8 cellular contexts compared by ENCODE assay signal in genomic region chr12:48682927-48683326, GRCh38. TPM values are rescaled to one million over a fixed set of nuclear protein-coding genes. Genes with fewer than 3 reads are reported as not detected.
A peak's percentile ranks its signal among the peaks of the same experiment; 100 is the strongest.
DNase-seq lines count a peak whose midpoint lies in the region; ATAC-seq and TF ChIP-seq lines count a peak whose summit lies in the region.

No MANE protein-coding gene starts in this region.

- H3K36me3 ChIP-seq in colonic mucosa (no peaks in the 10 kb centered on the region), neuronal stem cell (replicated peaks in 1 of 2; ENCODE audit: control insufficient read depth in 2 of 2, insufficient read depth in 2 of 2, low read length in 2 of 2) (peaks cover 7 to 45% of the 10 kb centered on the region in 2 donors)

- H3K14ac ChIP-seq in neuronal stem cell (ENCODE audit: low read length), result no peak overlapping the region

- no peak overlapping the region for H2BK15ac ChIP-seq in neuronal stem cell (ENCODE audit: low read length)

- no peak overlapping the region for H3K4me2 ChIP-seq in neuronal stem cell (ENCODE audit: insufficient read depth, low read length, poor library complexity, severe bottlenecking)

- peak overlapping the region; percentile 76 for H3K4me3 ChIP-seq in LNCaP clone FGC (ENCODE audit: low read depth, low read length)
- peak overlapping the region; percentile 98 for H3K4me3 ChIP-seq in colonic mucosa
- H3K4me3 ChIP-seq in neuronal stem cell (ENCODE audit: low read length in 2 of 2), result peak overlapping the region in 1 of 2 donors; percentile 81

- H2AK5ac ChIP-seq in neuronal stem cell (ENCODE audit: low read depth, low read length), result no peak overlapping the region

- H3K23ac ChIP-seq in neuronal stem cell (ENCODE audit: low read depth, low read length, poor library complexity), result no peak overlapping the region

- peak overlapping the region; percentile 96 for H3K27ac ChIP-seq in C4-2B
- H3K27ac ChIP-seq in colonic mucosa, result no peak overlapping the region
- H3K27ac ChIP-seq in neuronal stem cell (replicated peaks; ENCODE audit: low read length), result no peak overlapping the region

- H3K4ac ChIP-seq in neuronal stem cell (ENCODE audit: low read length), result no peak overlapping the region

- peak overlapping the region; percentile 94 for H2AFZ ChIP-seq in neuronal stem cell (ENCODE audit: low read length)

- WGBS in neuronal stem cell (ENCODE audit: extremely low coverage in 2 of 2, insufficient read length in 2 of 2, insufficient replicate concordance in 1 of 2), 2 donors, result no CpG with 5 or more reads among the region's 2 CpGs

- no peak overlapping the region for H4K8ac ChIP-seq in neuronal stem cell (ENCODE audit: low read depth, low read length)

- ATAC-seq in HG02759 (IDR thresholded peaks at IDR 0.05; ENCODE audit: unreplicated experiment) (no peak), GM18517 (IDR thresholded peaks at IDR 0.05; ENCODE audit: unreplicated experiment) (no peak), HG03469 (IDR thresholded peaks at IDR 0.05; ENCODE audit: unreplicated experiment) (no peak)

- H3K9ac ChIP-seq in colonic mucosa (ENCODE audit: low read depth in 2 of 2, low read length in 2 of 2) (no peak overlapping the region), neuronal stem cell (ENCODE audit: low read depth, low read length, poor library complexity) (no peak overlapping the region)

- H3K4me1 ChIP-seq in colonic mucosa, result peaks cover 5% of the 10 kb centered on the region
- H3K4me1 ChIP-seq in neuronal stem cell (ENCODE audit: control insufficient read depth in 2 of 2, insufficient read depth in 1 of 2, low read depth in 1 of 2, low read length in 2 of 2), result peaks cover 8 to 14% of the 10 kb centered on the region in 2 donors

- H2BK12ac ChIP-seq in neuronal stem cell (ENCODE audit: low read length), result no peak overlapping the region

- no peak overlapping the region for H2BK120ac ChIP-seq in neuronal stem cell (ENCODE audit: low read depth, low read length)

- no peak overlapping the region for H4K91ac ChIP-seq in neuronal stem cell (ENCODE audit: low read depth, low read length, poor library complexity)

- H3K79me1 ChIP-seq in neuronal stem cell (ENCODE audit: low read depth, low read length), result peaks cover 4% of the 10 kb centered on the region

- H3K27me3 ChIP-seq in colonic mucosa (no peaks in the 10 kb centered on the region), neuronal stem cell (ENCODE audit: control insufficient read depth in 3 of 3, insufficient read depth in 3 of 3, low read depth in 1 of 3, low read length in 3 of 3) (no peaks in the 10 kb centered on the region)

- TF ChIP-seq CTCF in C4-2B (conservative IDR thresholded peaks at IDR 0.05) (no peak), LNCaP clone FGC (IDR thresholded peaks at IDR 0.05; ENCODE audit: control insufficient read depth, extremely low read depth, insufficient read depth) (no peak), colonic mucosa (IDR thresholded peaks at IDR 0.05) (no peak)

- no peak overlapping the region for H2BK5ac ChIP-seq in neuronal stem cell (ENCODE audit: low read length)

- H3K9me3 ChIP-seq in colonic mucosa (no peaks in the 10 kb centered on the region), neuronal stem cell (replicated peaks in 1 of 2; ENCODE audit: control insufficient read depth in 2 of 2, insufficient read depth in 1 of 2, low read depth in 1 of 2, low read length in 2 of 2) (no peaks in the 10 kb centered on the region)

- intact Hi-C loops in colonic mucosa (cut with DNase I), result no loop called here

- DNase-seq in LNCaP clone FGC (ENCODE audit: low read depth), result no peak
- DNase-seq in colonic mucosa, result no peak
- DNase-seq in neuronal stem cell (ENCODE audit: low spot score), result no peak
- no peak for DNase-seq in NCI-H526 treated with DMSO at 0.1 percent for 48 hours (lab: John Stamatoyannopoulos, UW)

- no peak overlapping the region for H3K18ac ChIP-seq in neuronal stem cell (ENCODE audit: low read length)

RNA-seq across cellular contexts. Expression of gene KANSL2, which starts 0.9 kb away (rescaled TPM):
- 10 to 100 TPM; 16.1 to 24.3 TPM for total RNA-seq in colonic mucosa
- 30.8 TPM for polyA plus RNA-seq in neuronal stem cell (2013, experiment 1 of 2)
- 32.6 TPM for polyA plus RNA-seq in neuronal stem cell (2013, experiment 2 of 2)

RNA-seq across cellular contexts. Expression of gene CCNT1, which starts 33.6 kb away (rescaled TPM):
- total RNA-seq in colonic mucosa, result 10 to 100 TPM; 26.3 to 38.7 TPM
- polyA plus RNA-seq in neuronal stem cell (2013, experiment 1 of 2), result 19.9 TPM
- 19.9 TPM for polyA plus RNA-seq in neuronal stem cell (2013, experiment 2 of 2)
